17 cellular contexts compared by ENCODE assay signal in genomic region chr7:105776986-105777910, GRCh38.
DNase-seq lines count a peak whose midpoint lies in the region; TF ChIP-seq lines count a peak whose summit lies in the region.
"Had no signal": no experiment of that assay in that cellular context is flagged by ENCODE, and none has a peak within 500 bp of the region (broad histone marks: within the 10 kb centered on the region; RNA-seq: fewer than 3 reads in every experiment).

No MANE protein-coding gene starts in this region.

- no peak overlapping the region for H3K4ac ChIP-seq in trophoblast cell (ENCODE audit: low read depth, low read length)

- H3K23ac ChIP-seq in trophoblast cell (ENCODE audit: low read length), result no peak overlapping the region

- no peaks in the 10 kb centered on the region for H3K9me3 ChIP-seq in trophoblast cell (ENCODE audit: insufficient read depth, low read depth, low read length)
- H3K9me3 ChIP-seq: heart left ventricle, testis had no signal

- no peaks in the 10 kb centered on the region for H3K27me3 ChIP-seq in trophoblast cell (ENCODE audit: insufficient read depth, low read length)
- H3K27me3 ChIP-seq: heart left ventricle, testis had no signal

- no peak overlapping the region for H3K18ac ChIP-seq in trophoblast cell (ENCODE audit: low read length)

- no peak overlapping the region for H4K12ac ChIP-seq in trophoblast cell (ENCODE audit: low read depth, low read length)

- CTCF ChIA-PET in HEK293T (lab: Yijun Ruan, JAX), result interaction anchor here (0.6 kb wide), 1 partner anchor 376 kb away, joined by 3 read pairs; no protein-coding TSS in a partner anchor

- no peak overlapping the region for H3K27ac ChIP-seq in trophoblast cell (ENCODE audit: low read depth, low read length)
- H3K27ac ChIP-seq: C4-2B, heart left ventricle, testis had no signal

- no peak overlapping the region for H2BK5ac ChIP-seq in trophoblast cell (ENCODE audit: low read depth, low read length, poor library complexity)

- H2BK12ac ChIP-seq in trophoblast cell (ENCODE audit: low read length), result peak overlapping the region; percentile 28

- H3K79me1 ChIP-seq in trophoblast cell (ENCODE audit: low read length), result peaks cover 2% of the 10 kb centered on the region

- no peaks in the 10 kb centered on the region for H3K79me2 ChIP-seq in trophoblast cell (ENCODE audit: control insufficient read depth, insufficient read depth, low read length, poor library complexity)

- H2AFZ ChIP-seq in trophoblast cell (ENCODE audit: insufficient read depth, low read length, poor library complexity), result no peak overlapping the region

- POLR2A ChIA-PET in HEK293T (lab: Yijun Ruan, JAX), result no interaction called here

- WGBS in trophoblast cell (ENCODE audit: extremely low coverage, insufficient coverage, insufficient read length), result no CpG with 5 or more reads among the region's 11 CpGs

- H3K36me3 ChIP-seq in trophoblast cell (ENCODE audit: control insufficient read depth in 1 of 2, insufficient read depth in 2 of 2, low read length in 2 of 2), result no peaks in the 10 kb centered on the region
- H3K36me3 ChIP-seq: heart left ventricle had no signal

- H3K14ac ChIP-seq in trophoblast cell (ENCODE audit: low read length), result no peak overlapping the region

- H4K91ac ChIP-seq in trophoblast cell (ENCODE audit: low read depth, low read length), result no peak overlapping the region

- no peak overlapping the region for H4K8ac ChIP-seq in trophoblast cell (ENCODE audit: low read depth, low read length)

- H3K4me2 ChIP-seq in trophoblast cell (ENCODE audit: low read length), result no peak overlapping the region

- H2AK5ac ChIP-seq in trophoblast cell (ENCODE audit: low read length), result no peak overlapping the region

- H3K4me1 ChIP-seq in trophoblast cell (ENCODE audit: control insufficient read depth in 1 of 2, insufficient read depth in 2 of 2, low read length in 2 of 2), result peaks cover 16 to 18% of the 10 kb centered on the region in 2 experiments

- no peak overlapping the region for H3K9ac ChIP-seq in trophoblast cell (ENCODE audit: low read length)

- H2BK120ac ChIP-seq in trophoblast cell (ENCODE audit: insufficient read depth, low read length, poor library complexity), result no peak overlapping the region

- DNase-seq in ELR (ENCODE audit: low read depth) (peak; percentile 85), NCI-H460 (ENCODE audit: extremely low read depth, low read depth) (peak; percentile 29), cardiac fibroblast (ENCODE audit: low read depth in 2 of 2) (peak; percentile 32 to 77), trophoblast cell (peak; percentile 21 to 62), HT-29 (ENCODE audit: low spot score) (no peak), 8988T (no peak), HEK293T (ENCODE audit: extremely low spot score) (no peak)
- no peak for DNase-seq in activated naive CD4-positive, alpha-beta T cell treated with Interleukin-2 at 50 U/mL for 16 hours
- DNase-seq: activated naive CD4-positive, alpha-beta T cell treated with anti-CD3 and anti-CD28 coated beads, Interleukin-2, amount 10 ng/mL, durations not matched to agents 7 days and 5 days; central memory CD4-positive, alpha-beta T cell; DND-41; heart left ventricle; kidney; NCI-H1048; testis had no signal

- H3K4me3 ChIP-seq in cardiac fibroblast (replicated peaks in 1 of 2; ENCODE audit: low read depth in 2 of 2, low read length in 2 of 2) (no peak overlapping the region), trophoblast cell (ENCODE audit: low read depth, low read length) (no peak overlapping the region)
- H3K4me3 ChIP-seq: GM12878, heart left ventricle, testis had no signal

- TF ChIP-seq CTCF in cardiac fibroblast (IDR thresholded peaks at IDR 0.05; ENCODE audit: low read depth, low read length), result no peak

TF ChIP-seq in HEK293T, 16 proteins besides CTCF, POLR2A, EP300 and RAD21:
- TF ChIP-seq PKNOX1 (IDR thresholded peaks at IDR 0.05) (no peak), L3MBTL2 (conservative IDR thresholded peaks at IDR 0.05) (no peak), FOXK2 (IDR thresholded peaks at IDR 0.05) (no peak), ARNT (IDR thresholded peaks at IDR 0.05) (no peak), FOXM1 (IDR thresholded peaks at IDR 0.05; ENCODE audit: borderline replicate concordance) (no peak), ELF4 (IDR thresholded peaks at IDR 0.05) (no peak), NFRKB (IDR thresholded peaks at IDR 0.05) (no peak), SUZ12 (IDR thresholded peaks at IDR 0.05) (no peak), ZNF384 (IDR thresholded peaks at IDR 0.05) (no peak), SP1 (IDR thresholded peaks at IDR 0.05) (no peak), CTBP1 (IDR thresholded peaks at IDR 0.05; ENCODE audit: borderline replicate concordance) (no peak), BHLHE40 (IDR thresholded peaks at IDR 0.05; ENCODE audit: borderline replicate concordance) (no peak), FOXA1 (IDR thresholded peaks at IDR 0.05) (no peak), LEF1 (IDR thresholded peaks at IDR 0.05; ENCODE audit: borderline replicate concordance) (no peak), HDGF (IDR thresholded peaks at IDR 0.05; ENCODE audit: borderline replicate concordance) (no peak), TARDBP (IDR thresholded peaks at IDR 0.05) (no peak)

Comparison
In these comparisons a context has a peak if more than half of its experiments do, and no peak if none do; other contexts are left out.
1. DNase-seq: peak in ELR (single experiment), NCI-H460 (single experiment), cardiac fibroblast (2 of 2) and trophoblast cell (2 of 2); none in HT-29 (single experiment), activated naive CD4-positive, alpha-beta T cell treated with Interleukin-2 at 50 U/mL for 16 hours (single experiment), 8988T (single experiment) and HEK293T (single experiment).